Comparison of ENCODE assay signal across 15 cellular contexts in the genomic region with DNA sequence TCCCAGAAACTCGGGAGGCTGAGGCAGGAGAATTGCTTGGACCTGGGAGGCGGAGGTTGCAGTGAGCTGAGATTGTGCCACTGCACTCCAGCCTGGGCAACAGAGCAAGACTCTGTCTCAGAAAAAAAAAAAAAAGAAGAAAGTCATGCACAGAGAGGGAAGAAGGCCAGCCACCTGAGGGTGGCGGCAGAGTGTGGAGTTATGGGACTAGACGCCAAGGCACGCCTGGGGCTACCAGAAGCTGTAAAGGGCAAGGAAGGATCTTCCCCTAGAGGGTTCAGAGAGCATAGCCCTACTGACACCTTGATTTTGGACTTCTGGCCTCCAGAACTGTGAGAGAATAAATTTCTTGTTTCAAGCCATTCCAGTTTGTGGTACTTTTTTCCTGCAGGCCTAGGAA. TPM values are rescaled to one million over a fixed set of nuclear protein-coding genes. Genes with fewer than 3 reads are reported as not detected.
A peak's percentile ranks its signal among the peaks of the same experiment; 100 is the strongest.
DNase-seq lines count a peak whose midpoint lies in the region; ATAC-seq, FAIRE-seq and TF ChIP-seq lines count a peak whose summit lies in the region.
"Not testable (repeated sequence)": the region's sequence is repeated elsewhere in the genome, so short reads cannot be mapped to it uniquely, and the experiment has no call there.
"Had no signal": no experiment of that assay in that cellular context is flagged by ENCODE, and none has a peak within 500 bp of the region (broad histone marks: within the 10 kb centered on the region; RNA-seq: fewer than 3 reads in every experiment).

No MANE protein-coding gene starts in this region.

- H3K9me3 ChIP-seq in endodermal cell (ENCODE audit: control insufficient read depth, low read length); HepG2 (ENCODE audit: low read length): not testable (repeated sequence)

- not testable (repeated sequence) for H3K4me3 ChIP-seq in H7 (ENCODE audit: insufficient read depth, low read depth, low read length); Jurkat, Clone E6-1 (ENCODE audit: low read length); endodermal cell (ENCODE audit: low read length); HepG2 (replicated peaks in 1 of 3; ENCODE audit: insufficient read depth in 1 of 3, low read depth in 2 of 3, low read length in 3 of 3)

- ATAC-seq in WTC11 (peak; percentile 98), HepG2 (peak; percentile 65)

- FAIRE-seq in HepG2 (lab: Jason Lieb, UNC), result not testable (repeated sequence)

- H3K4me3 Mint-ChIP-seq in WTC11, endodermal cell: not testable (repeated sequence)

- DNase-seq in DMS53 treated with DMSO at 0.1 percent for 48 hours (lab: John Stamatoyannopoulos, UW; ENCODE audit: unreplicated experiment), result peak; percentile 2
- DNase-seq in H7, result peak; percentile 37
- not testable (repeated sequence) for DNase-seq in HEK293T (ENCODE audit: extremely low spot score); HepG2 (ENCODE audit: low spot score)
- peak; percentile 11 for DNase-seq in Jurkat, Clone E6-1 (ENCODE audit: low read depth, low spot score)
- DNase-seq in NCI-H524 (lab: John Stamatoyannopoulos, UW), result peak; percentile 2 to 16
- peak; percentile 46 for DNase-seq in WTC11 (ENCODE audit: low spot score)
- peak; percentile 74 for DNase-seq in endodermal cell

- H3K36me3 Mint-ChIP-seq in WTC11; endodermal cell (ENCODE audit: low read depth): not testable (repeated sequence)

- not testable (repeated sequence) for TF ChIP-seq EP300 in HepG2 (IDR thresholded peaks at IDR 0.05; ENCODE audit: low read depth in 2 of 2, low read length in 2 of 2); HepG2 (CRISPR knock-in tag; IDR thresholded peaks at IDR 0.05; ENCODE audit: borderline replicate concordance)

- not testable (repeated sequence) for H2AFZ ChIP-seq in HepG2 (ENCODE audit: low read length)

- in situ Hi-C loops in HepG2 (cut with HindIII; ENCODE audit: extremely low pct_ligation_motif_present, low pct_unique_long_range_greater_than_20kb), result not testable (repeated sequence)

- not testable (repeated sequence) for H3K4me2 ChIP-seq in HepG2 (ENCODE audit: low read depth, low read length)

- not testable (repeated sequence) for H4K20me1 ChIP-seq in HepG2 (ENCODE audit: insufficient read depth, low read length)

- POLR2A ChIA-PET in HEK293T (lab: Yijun Ruan, JAX); HepG2 (lab: Yijun Ruan, JAX): not testable (repeated sequence)
- POLR2A ChIA-PET in WTC11 (lab: Charles Lee), result interaction anchor here (0.7 kb wide), 1 partner anchor 845 kb away, joined by 4 read pairs; no protein-coding TSS in a partner anchor

- not testable (repeated sequence) for H3K36me3 ChIP-seq in H7 (replicated peaks; ENCODE audit: control insufficient read depth, insufficient read depth, low read length); endodermal cell (ENCODE audit: control insufficient read depth, insufficient read depth, low read length); HepG2 (replicated peaks in 1 of 2; ENCODE audit: control insufficient read depth in 1 of 2, insufficient read depth in 2 of 2, low read length in 2 of 2)

- CTCF ChIA-PET in HEK293T (lab: Yijun Ruan, JAX); HepG2 (lab: Yijun Ruan, JAX; ENCODE audit: low intra/inter-chr PET ratio, low total read pairs): not testable (repeated sequence)
- CTCF ChIA-PET in WTC11 (lab: Charles Lee), result interaction anchor here (0.6 to 1.6 kb wide), 4 partner anchors 68 to 537 kb away, joined by 3 to 6 read pairs (median 4); partner anchors contain the start of gene RYR2

- WGBS in endodermal cell (ENCODE audit: insufficient coverage in 1 of 2, insufficient read length in 1 of 2), 2 experiments, result 72 to 73% methylated on average over 5 of the region's 5 CpGs
- WGBS in HepG2 (ENCODE audit: low lambda C conversion rate), result 39% methylated on average over 5 of the region's 5 CpGs

- not testable (repeated sequence) for H3K4me1 Mint-ChIP-seq in WTC11, endodermal cell

- H3K27ac ChIP-seq in endodermal cell (ENCODE audit: low read depth, low read length); HepG2 (ENCODE audit: extremely low read length, insufficient read depth, low read length): not testable (repeated sequence)

- not testable (repeated sequence) for BruUV-seq in HepG2 (replicated peaks; lab: Mats Ljungman, UMichigan)

- not testable (repeated sequence) for H3K79me2 ChIP-seq in HepG2 (ENCODE audit: insufficient read depth, low read length)

- not testable (repeated sequence) for TF ChIP-seq POLR2A in HepG2 (IDR thresholded peaks at IDR 0.05; ENCODE audit: insufficient read depth in 1 of 2, low read depth in 2 of 2, low read length in 2 of 2)

- not testable (repeated sequence) for TF ChIP-seq CTCF in WTC11 (IDR thresholded peaks at IDR 0.05); HepG2 (CRISPR knock-in tag; IDR thresholded peaks at IDR 0.05)
- peak; percentile 57 for TF ChIP-seq CTCF in endodermal cell (conservative IDR thresholded peaks at IDR 0.05)

- TF ChIP-seq RAD21 in HepG2 (CRISPR knock-in tag; IDR thresholded peaks at IDR 0.05), result not testable (repeated sequence)

- not testable (repeated sequence) for H3K27ac Mint-ChIP-seq in WTC11, endodermal cell

- intact Hi-C loops in HepG2 (cut with micrococcal nuclease; ENCODE audit: unreplicated experiment), result not testable (repeated sequence)

- H3K4me1 ChIP-seq in endodermal cell (ENCODE audit: control insufficient read depth, insufficient read depth, low read length); HepG2 (ENCODE audit: insufficient read depth, low read length): not testable (repeated sequence)

- not testable (repeated sequence) for H3K9ac ChIP-seq in endodermal cell (ENCODE audit: extremely low read depth, low read length, poor library complexity, severe bottlenecking); HepG2 (ENCODE audit: insufficient read depth, low read depth, low read length)

- not testable (repeated sequence) for H3K9me3 Mint-ChIP-seq in WTC11, endodermal cell

- not testable (repeated sequence) for H3K27me3 Mint-ChIP-seq in WTC11 (ENCODE audit: low read depth); endodermal cell (ENCODE audit: insufficient read depth)

- not testable (repeated sequence) for H3K27me3 ChIP-seq in H7 (ENCODE audit: control insufficient read depth, insufficient read depth, low read length); endodermal cell (ENCODE audit: control insufficient read depth, insufficient read depth, low read length, poor library complexity, severe bottlenecking)
- H3K27me3 ChIP-seq in HepG2 (ENCODE audit: control insufficient read depth in 1 of 2, insufficient read depth in 2 of 2, low read length in 2 of 2), result peaks cover 0 to 10% of the 10 kb centered on the region in 2 experiments; a peak in 2 of 5 replicates

TF ChIP-seq in HEK293T, 16 proteins besides CTCF, POLR2A, EP300 and RAD21:
- TF ChIP-seq ZNF384 (IDR thresholded peaks at IDR 0.05), result peak; percentile 79

TF ChIP-seq in WTC11, 78 proteins besides CTCF, POLR2A, EP300 and RAD21:
- TF ChIP-seq ZNF121 (CRISPR knock-in tag; IDR thresholded peaks at IDR 0.05), result peak; percentile 74; the same call in 1 of the 2 replicates
TF ChIP-seq in WTC11: peak in this region for 1; not testable (repeated sequence) for 77.

RNA-seq across cellular contexts. Expression of gene MT1HL1, which starts 30.2 kb away (rescaled TPM):
- not detected in 2 replicates for total RNA-seq in H7 (2014; rRNA removed; shearing (Covaris generic))
- not detected for polyA plus RNA-seq in Jurkat, Clone E6-1 (2012; ENCODE audit: insufficient read depth, insufficient read length)
- not detected in 3 replicates for total RNA-seq in WTC11 (2021)
- total RNA-seq in endodermal cell, result not detected
- polyA plus RNA-seq in endodermal cell (2013, experiment 1 of 2), result not detected
- not detected for polyA plus RNA-seq in endodermal cell (2013, experiment 2 of 2)
- total RNA-seq in HepG2 (2016; rRNA removed; fragmentation: Illumina TruSeq; extraction: Trizol), result not detected in 2 replicates
- not detected in 2 replicates for total RNA-seq in HepG2 (2016; cell fraction: cytosol; rRNA removed; fragmentation: Illumina TruSeq; extraction: Trizol; ENCODE audit: low read depth)
- total RNA-seq in HepG2 (2016; cell fraction: insoluble cytoplasmic fraction; rRNA removed; fragmentation: Illumina TruSeq; extraction: Trizol), result not detected in 2 replicates
- not detected in 2 replicates for total RNA-seq in HepG2 (2016; cell fraction: membrane; rRNA removed; fragmentation: Illumina TruSeq; extraction: Trizol)
- total RNA-seq in HepG2 (2016; cell fraction: nucleus; rRNA removed; fragmentation: Illumina TruSeq; extraction: Trizol), result not detected in 2 replicates
- polyA plus RNA-seq in HepG2 (2011; rRNA removed), result not detected in 2 replicates
- polyA plus RNA-seq in HepG2 (2011; cell fraction: cytosol; rRNA removed), result not detected in 2 replicates
- polyA plus RNA-seq in HepG2 (2011; cell fraction: nucleus; rRNA removed), result not detected in 2 replicates
- not detected in 2 replicates for polyA plus RNA-seq in HepG2 (2012)
- not detected in 2 replicates for polyA plus RNA-seq in HepG2 (2016; cell fraction: cytosol; fragmentation: Illumina TruSeq; extraction: Trizol; ENCODE audit: low read depth)
- not detected in 2 replicates for polyA plus RNA-seq in HepG2 (2016; cell fraction: insoluble cytoplasmic fraction; fragmentation: Illumina TruSeq; extraction: Trizol; ENCODE audit: low read depth)
- polyA plus RNA-seq in HepG2 (2016; cell fraction: membrane; fragmentation: Illumina TruSeq; extraction: Trizol; ENCODE audit: low read depth), result not detected in 2 replicates
- polyA plus RNA-seq in HepG2 (2016; cell fraction: nucleus; fragmentation: Illumina TruSeq; extraction: Trizol; ENCODE audit: insufficient read depth, low read depth), result not detected in 2 replicates
- polyA minus RNA-seq in HepG2 (2011; rRNA and poly(A)+ RNA removed; ENCODE audit: low replicate concordance), result not detected in 2 replicates
- polyA minus RNA-seq in HepG2 (2011; cell fraction: cytosol; rRNA and poly(A)+ RNA removed), result not detected in 2 replicates
- not detected in 2 replicates for polyA minus RNA-seq in HepG2 (2011; cell fraction: nucleus; rRNA and poly(A)+ RNA removed)
- total RNA-seq: A673; CD4-positive, alpha-beta memory T cell; GM23248; HFFc6; K562 had no signal
- polyA plus RNA-seq: AG04450; CD14-positive monocyte; CD4-positive, alpha-beta memory T cell; GM23248; K562 had no signal
